Comparison of ENCODE assay signal across 20 cellular contexts in genomic region chr2:45741451-45741850, GRCh38.
DNase-seq lines count a peak whose midpoint lies in the region; ATAC-seq and TF ChIP-seq lines count a peak whose summit lies in the region.
"Had no signal": no experiment of that assay in that cellular context is flagged by ENCODE, and none has a peak within 500 bp of the region (broad histone marks: within the 10 kb centered on the region; RNA-seq: fewer than 3 reads in every experiment).

No MANE protein-coding gene starts in this region.

- H3K4me1 ChIP-seq in colonic mucosa, result no peaks in the 10 kb centered on the region
- H3K4me1 ChIP-seq: SJSA1 had no signal

- H3K4me3 ChIP-seq in colonic mucosa, result no peak overlapping the region
- H3K4me3 ChIP-seq: SJSA1, upper lobe of left lung had no signal

- H3K36me3 ChIP-seq in colonic mucosa, result no peaks in the 10 kb centered on the region
- H3K36me3 ChIP-seq: SJSA1, upper lobe of left lung had no signal

- no peak overlapping the region for H3K4me3 Mint-ChIP-seq in activated CD4-positive, alpha-beta memory T cell treated with anti-CD3 and anti-CD28 coated beads, Interleukin-2, amount 10 ng/mL, durations not matched to agents 7 days and 5 days
- H3K4me3 Mint-ChIP-seq: activated CD4-positive, alpha-beta memory T cell treated with anti-CD3 and anti-CD28 coated beads for 36 hours; CD8-positive, alpha-beta memory T cell; dendritic cell treated with granulocyte-macrophage colony-stimulating factor and Interleukin-4, amounts not matched to agents 40 ng/mL and 50 ng/mL, for 4 days; nephron progenitor cell; stimulated activated naive CD8-positive, alpha-beta T cell treated with anti-CD3 and anti-CD28 coated beads, Interleukin-15, amount 100 ng/mL, for 72 hours; WTC11 had no signal

- intact Hi-C loops in colonic mucosa (cut with DNase I), result no loop called here

- CTCF ChIA-PET in activated CD4-positive, alpha-beta memory T cell treated with anti-CD3 and anti-CD28 coated beads, Interleukin-2, amount 10 ng/mL, durations not matched to agents 7 days and 5 days (lab: Charles Lee), result no interaction called here

- no peak overlapping the region for H3K27ac Mint-ChIP-seq in activated CD4-positive, alpha-beta memory T cell treated with anti-CD3 and anti-CD28 coated beads, Interleukin-2, amount 10 ng/mL, durations not matched to agents 7 days and 5 days
- H3K27ac Mint-ChIP-seq: activated CD4-positive, alpha-beta memory T cell treated with anti-CD3 and anti-CD28 coated beads for 36 hours; dendritic cell treated with granulocyte-macrophage colony-stimulating factor and Interleukin-4, amounts not matched to agents 40 ng/mL and 50 ng/mL, for 4 days; nephron progenitor cell; stimulated activated naive CD8-positive, alpha-beta T cell treated with anti-CD3 and anti-CD28 coated beads, Interleukin-15, amount 100 ng/mL, for 72 hours; WTC11 had no signal

- no peak overlapping the region for H3K27ac ChIP-seq in colonic mucosa
- H3K27ac ChIP-seq: SJSA1 had no signal

- no peaks in the 10 kb centered on the region for H3K9me3 ChIP-seq in colonic mucosa
- H3K9me3 ChIP-seq: SJSA1, upper lobe of left lung had no signal

- H3K9ac ChIP-seq in colonic mucosa (ENCODE audit: low read depth in 2 of 2, low read length in 2 of 2), result no peak overlapping the region

- no peaks in the 10 kb centered on the region for H3K27me3 ChIP-seq in colonic mucosa
- H3K27me3 ChIP-seq: SJSA1, upper lobe of left lung had no signal

- no peaks in the 10 kb centered on the region for H3K9me3 Mint-ChIP-seq in activated CD4-positive, alpha-beta memory T cell treated with anti-CD3 and anti-CD28 coated beads, Interleukin-2, amount 10 ng/mL, durations not matched to agents 7 days and 5 days
- H3K9me3 Mint-ChIP-seq: CD8-positive, alpha-beta memory T cell; dendritic cell treated with granulocyte-macrophage colony-stimulating factor and Interleukin-4, amounts not matched to agents 40 ng/mL and 50 ng/mL, for 4 days; stimulated activated naive CD8-positive, alpha-beta T cell treated with anti-CD3 and anti-CD28 coated beads, Interleukin-15, amount 100 ng/mL, for 72 hours had no signal

- TF ChIP-seq CTCF in colonic mucosa (IDR thresholded peaks at IDR 0.05), result no peak

- DNase-seq in DMS 273 treated with DMSO at 0.1 percent for 48 hours (lab: John Stamatoyannopoulos, UW) (peak; percentile 55), NCI-H1694 (lab: John Stamatoyannopoulos, UW) (peak; percentile 69), fibroblast of the conjunctiva (ENCODE audit: low read depth) (peak; percentile 26), renal cortical epithelial cell (ENCODE audit: low read depth) (peak; percentile 12), colonic mucosa (no peak), hepatic stellate cell (ENCODE audit: low spot score) (no peak)
- no peak for DNase-seq in activated CD4-positive, alpha-beta memory T cell treated with anti-CD3 and anti-CD28 coated beads, Interleukin-2, amount 10 ng/mL, durations not matched to agents 7 days and 5 days
- DNase-seq: activated CD4-positive, alpha-beta memory T cell treated with anti-CD3 and anti-CD28 coated beads for 36 hours; activated gamma-delta T cell treated with Interleukin-2 at 50 U/mL for 16 hours; activated T-cell treated with anti-CD3 and anti-CD28 coated beads for 4 hours; CD8-positive, alpha-beta memory T cell; NCI-H1436 treated with DMSO at 0.1 percent for 48 hours; nephron progenitor cell; stimulated activated CD4-positive, alpha-beta T cell treated with anti-CD3 and anti-CD28 coated beads, Interleukin-4, amount 100 ng/mL, for 4 hours; stimulated activated naive CD8-positive, alpha-beta T cell treated with anti-CD3 and anti-CD28 coated beads, Interleukin-15, amount 100 ng/mL, for 72 hours; upper lobe of left lung had no signal

- ATAC-seq in GM21390 (IDR thresholded peaks at IDR 0.05; ENCODE audit: unreplicated experiment), result no peak
- ATAC-seq: stimulated activated naive CD8-positive, alpha-beta T cell treated with anti-CD3 and anti-CD28 coated beads, Interleukin-15, amount 100 ng/mL, for 72 hours; WTC11 had no signal

- H3K4me1 Mint-ChIP-seq in activated CD4-positive, alpha-beta memory T cell treated with anti-CD3 and anti-CD28 coated beads, Interleukin-2, amount 10 ng/mL, durations not matched to agents 7 days and 5 days, result no peaks in the 10 kb centered on the region

- H3K27me3 Mint-ChIP-seq in activated CD4-positive, alpha-beta memory T cell treated with anti-CD3 and anti-CD28 coated beads, Interleukin-2, amount 10 ng/mL, durations not matched to agents 7 days and 5 days, result no peaks in the 10 kb centered on the region
- H3K27me3 Mint-ChIP-seq: activated CD4-positive, alpha-beta memory T cell treated with anti-CD3 and anti-CD28 coated beads for 36 hours; CD8-positive, alpha-beta memory T cell; dendritic cell treated with granulocyte-macrophage colony-stimulating factor and Interleukin-4, amounts not matched to agents 40 ng/mL and 50 ng/mL, for 4 days; stimulated activated naive CD8-positive, alpha-beta T cell treated with anti-CD3 and anti-CD28 coated beads, Interleukin-15, amount 100 ng/mL, for 72 hours had no signal

- POLR2A ChIA-PET in activated CD4-positive, alpha-beta memory T cell treated with anti-CD3 and anti-CD28 coated beads, Interleukin-2, amount 10 ng/mL, durations not matched to agents 7 days and 5 days (lab: Charles Lee), result no interaction called here

- no peaks in the 10 kb centered on the region for H3K36me3 Mint-ChIP-seq in activated CD4-positive, alpha-beta memory T cell treated with anti-CD3 and anti-CD28 coated beads, Interleukin-2, amount 10 ng/mL, durations not matched to agents 7 days and 5 days (ENCODE audit: low read depth)
- H3K36me3 Mint-ChIP-seq: WTC11 had no signal

Comparison
In these comparisons a context has a peak if more than half of its experiments do, and no peak if none do; other contexts are left out.
1. DNase-seq: peak in DMS 273 treated with DMSO at 0.1 percent for 48 hours (single experiment), NCI-H1694 (single experiment), fibroblast of the conjunctiva (single experiment) and renal cortical epithelial cell (single experiment); none in colonic mucosa (single experiment), activated CD4-positive, alpha-beta memory T cell treated with anti-CD3 and anti-CD28 coated beads, Interleukin-2, amount 10 ng/mL, durations not matched to agents 7 days and 5 days (single experiment) and hepatic stellate cell (single experiment).